ENCODE assay signal across 26 cellular contexts in the genomic region with DNA sequence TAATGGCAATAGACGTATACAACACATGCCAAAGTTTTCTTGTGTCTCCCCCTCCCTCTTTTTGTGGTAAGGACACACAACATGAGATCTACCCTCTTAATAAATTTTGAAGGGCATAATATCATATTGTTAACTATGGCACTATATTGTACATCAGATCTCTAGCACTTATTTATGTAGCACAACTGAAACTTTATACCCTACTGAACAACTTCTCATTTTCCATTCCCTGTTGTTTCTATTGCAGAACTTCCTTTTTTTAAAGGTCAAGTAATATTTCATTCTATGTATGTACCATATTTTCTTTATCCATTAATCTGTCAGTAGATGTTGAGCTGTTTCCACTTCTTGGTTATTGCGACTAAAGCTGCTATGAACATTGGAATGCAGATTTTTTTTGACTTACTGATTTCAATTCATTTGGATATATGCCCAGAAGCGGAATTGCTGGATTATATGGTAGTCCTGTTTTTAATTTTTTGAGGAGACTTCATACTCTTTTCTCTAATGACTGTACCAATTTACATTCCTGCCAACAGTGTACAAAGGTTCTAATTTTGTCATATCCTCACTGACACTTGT.
DNase-seq lines count a peak whose midpoint lies in the region; ATAC-seq and TF ChIP-seq lines count a peak whose summit lies in the region.
"Had no signal": no experiment of that assay in that cellular context is flagged by ENCODE, and none has a peak within 500 bp of the region (broad histone marks: within the 10 kb centered on the region; RNA-seq: fewer than 3 reads in every experiment).

No MANE protein-coding gene starts in this region.

- no peak overlapping the region for H3K4me3 ChIP-seq in SK-N-MC
- H3K4me3 ChIP-seq: A549, adrenal gland, hepatocyte, SJSA1, upper lobe of right lung had no signal

- H3K36me3 ChIP-seq in SK-N-MC (ENCODE audit: insufficient read depth, low read length): no peaks in the 10 kb centered on the region
- H3K36me3 ChIP-seq: adrenal gland, SJSA1, upper lobe of right lung had no signal

- H3K4me3 Mint-ChIP-seq in HFFc6: peak overlapping the region; percentile 20
- H3K4me3 Mint-ChIP-seq: activated CD8-positive, alpha-beta T cell treated with anti-CD3 and anti-CD28 coated beads for 36 hours; CD14-positive monocyte; immature natural killer cell; nephron had no signal

- no peak for TF ChIP-seq CTCF in HFFc6 (IDR thresholded peaks at IDR 0.05)

- no peak for ATAC-seq in HG03520 (IDR thresholded peaks at IDR 0.05; ENCODE audit: unreplicated experiment)
- ATAC-seq: A549; activated CD8-positive, alpha-beta T cell treated with anti-CD3 and anti-CD28 coated beads for 36 hours; Panc1; sciatic nerve; upper lobe of right lung had no signal

- H3K36me3 Mint-ChIP-seq in HFFc6 (ENCODE audit: low read depth): no peaks in the 10 kb centered on the region
- H3K36me3 Mint-ChIP-seq: CD14-positive monocyte, immature natural killer cell had no signal

- peak; percentile 4 for DNase-seq in AG08395 (ENCODE audit: low spot score)
- peak; percentile 35 for DNase-seq in HFFc6
- peak; percentile 39 for DNase-seq in SK-N-MC (ENCODE audit: low read depth, low spot score)
- peak; percentile 72 for DNase-seq in fibroblast of peridontal ligament (ENCODE audit: extremely low read depth)
- no peak for DNase-seq in glomerular visceral epithelial cell (ENCODE audit: extremely low spot score)
- no peak for DNase-seq in NCI-H1048 (lab: John Stamatoyannopoulos, UW)
- no peak for DNase-seq in NCI-H1417 treated with DMSO at 0.1 percent for 48 hours (lab: John Stamatoyannopoulos, UW)
- DNase-seq: activated CD8-positive, alpha-beta T cell treated with anti-CD3 and anti-CD28 coated beads for 36 hours; activated gamma-delta T cell treated with Interleukin-2 at 50 U/mL for 16 hours; activated T-cell treated with anti-CD3 and anti-CD28 coated beads, Interleukin-2, amount 50 U/mL, for 1 hour; adrenal gland; cortex of kidney; foreskin melanocyte; immature natural killer cell; MM.1S; NCI-H2029; upper lobe of right lung had no signal

- no peaks in the 10 kb centered on the region for H3K9me3 Mint-ChIP-seq in HFFc6
- H3K9me3 Mint-ChIP-seq: nephron had no signal

- H3K27ac Mint-ChIP-seq in HFFc6: no peak overlapping the region
- H3K27ac Mint-ChIP-seq: activated CD8-positive, alpha-beta T cell treated with anti-CD3 and anti-CD28 coated beads for 36 hours; CD14-positive monocyte; immature natural killer cell; nephron had no signal

- peaks cover 56% of the 10 kb centered on the region for H3K4me1 Mint-ChIP-seq in HFFc6 (ENCODE audit: low read depth)
- H3K4me1 Mint-ChIP-seq: immature natural killer cell, nephron had no signal

- H3K9me3 ChIP-seq in SK-N-MC (ENCODE audit: low read depth, low read length): no peaks in the 10 kb centered on the region
- H3K9me3 ChIP-seq: A549, adrenal gland, SJSA1, upper lobe of right lung had no signal

- no peak overlapping the region for H3K27ac ChIP-seq in SK-N-MC
- H3K27ac ChIP-seq: A549, adrenal gland, hepatocyte, parathyroid adenoma, SJSA1, upper lobe of right lung had no signal

- H3K27me3 Mint-ChIP-seq in HFFc6 (ENCODE audit: insufficient read depth): no peaks in the 10 kb centered on the region
- H3K27me3 Mint-ChIP-seq: activated CD8-positive, alpha-beta T cell treated with anti-CD3 and anti-CD28 coated beads for 36 hours had no signal

- H3K9ac ChIP-seq in SK-N-MC (ENCODE audit: insufficient read length): no peak overlapping the region
- H3K9ac ChIP-seq: parathyroid adenoma had no signal

Comparison
In these comparisons a context has a peak if more than half of its experiments do, and no peak if none do; other contexts are left out.
1. DNase-seq: peak in AG08395 (single experiment), HFFc6 (single experiment), SK-N-MC (single experiment) and fibroblast of peridontal ligament (single experiment); none in glomerular visceral epithelial cell (single experiment), NCI-H1048 (single experiment) and NCI-H1417 treated with DMSO at 0.1 percent for 48 hours (single experiment).